ENCODE assay signal across 10 cellular contexts in genomic region chr14:68510201-68510600, GRCh38.
A peak's percentile ranks its signal among the peaks of the same experiment; 100 is the strongest.
DNase-seq lines count a peak whose midpoint lies in the region; ATAC-seq, FAIRE-seq and TF ChIP-seq lines count a peak whose summit lies in the region.
"Had no signal": no experiment of that assay in that cellular context is flagged by ENCODE, and none has a peak within 500 bp of the region (broad histone marks: within the 10 kb centered on the region; RNA-seq: fewer than 3 reads in every experiment).

No MANE protein-coding gene starts in this region.

- peak overlapping the region in 1 of 3 experiments; percentile 51 for H3K4me3 Mint-ChIP-seq in nephron
- H3K4me3 Mint-ChIP-seq: naive thymus-derived CD4-positive, alpha-beta T cell had no signal

- DNase-seq in M059J (ENCODE audit: low read depth) (peak; percentile 86), CD1c-positive myeloid dendritic cell (ENCODE audit: extremely low spot score) (no peak)
- DNase-seq: naive thymus-derived CD4-positive, alpha-beta T cell; NCI-H2081 treated with DMSO at 0.1 percent for 48 hours had no signal

- H3K4me3 ChIP-seq in urinary bladder (ENCODE audit: low read depth, low read length), result no peak overlapping the region

- TF ChIP-seq CTCF in nephron (IDR thresholded peaks at IDR 0.05; ENCODE audit: unreplicated experiment in 3 of 3), result no peak

- H3K27ac ChIP-seq in urinary bladder (ENCODE audit: low read depth), result peak overlapping the region; percentile 75
- H3K27ac ChIP-seq: epithelial cell of prostate had no signal

- ATAC-seq in HG03025 (IDR thresholded peaks at IDR 0.05; ENCODE audit: low FRiP score, unreplicated experiment) (no peak), GM19455 (IDR thresholded peaks at IDR 0.05; ENCODE audit: unreplicated experiment) (no peak)
- ATAC-seq: naive thymus-derived CD4-positive, alpha-beta T cell had no signal

- H3K4me1 Mint-ChIP-seq in nephron, result peaks cover 81% of the 10 kb centered on the region

- no peaks in the 10 kb centered on the region for H3K9me3 Mint-ChIP-seq in nephron
- H3K9me3 Mint-ChIP-seq: naive thymus-derived CD4-positive, alpha-beta T cell had no signal

- H3K36me3 ChIP-seq in urinary bladder (ENCODE audit: insufficient read depth), result no peaks in the 10 kb centered on the region

- peak overlapping the region; percentile 90 to 97 (median 97) for H3K27ac Mint-ChIP-seq in nephron

- no peaks in the 10 kb centered on the region for H3K27me3 Mint-ChIP-seq in nephron (ENCODE audit: low read depth)
- H3K27me3 Mint-ChIP-seq: naive thymus-derived CD4-positive, alpha-beta T cell had no signal

- no peaks in the 10 kb centered on the region for H3K4me1 ChIP-seq in urinary bladder (ENCODE audit: insufficient read depth)

- 35% methylated on average over 6 of the region's 6 CpGs for WGBS in urinary bladder

- peak; percentile 57 for FAIRE-seq in endometrium (lab: Jason Lieb, UNC)

- no peaks in the 10 kb centered on the region for H3K36me3 Mint-ChIP-seq in nephron (ENCODE audit: low read depth)
